Comparison of ENCODE assay signal across 24 cellular contexts in genomic region chr9:119418721-119419120, GRCh38. TPM values are rescaled to one million over a fixed set of nuclear protein-coding genes. Genes with fewer than 3 reads are reported as not detected.
"Had no signal": no experiment of that assay in that cellular context is flagged by ENCODE, and none has a peak within 500 bp of the region (broad histone marks: within the 10 kb centered on the region; RNA-seq: fewer than 3 reads in every experiment).

No MANE protein-coding gene starts in this region.

- ATAC-seq: left colon; left lung; mucosa of descending colon; naive thymus-derived CD4-positive, alpha-beta T cell; natural killer cell treated with Interleukin-12 subunit alpha and Interleukin-12 subunit beta and Interleukin-15 and Interleukin-18, amount 100 ng/mL, for 72 hours; right cardiac atrium; sciatic nerve; stimulated activated naive B cell treated with anti-CD40 and anti-IgM and Interleukin-4, amounts not matched to agents 10 μg/mL and 1 μg/mL and 100 μg/mL, for 72 hours; stimulated activated naive CD8-positive, alpha-beta T cell treated with anti-CD3 and anti-CD28 coated beads, Interleukin-15, Interleukin-2, amounts not matched to agents 100 U/mL and 50 U/mL, for 24 hours had no signal

- DNase-seq: islet precursor cell; left colon; left lung; midbrain; mucosa of descending colon; naive thymus-derived CD4-positive, alpha-beta T cell; ovary; retina; right cardiac atrium; stimulated activated CD4-positive, alpha-beta T cell treated with anti-CD3 and anti-CD28 coated beads, Interleukin-12 subunit alpha, Interleukin-12 subunit beta, amount 100 ng/mL, for 4 hours; stimulated activated CD4-positive, alpha-beta T cell treated with anti-CD3 and anti-CD28 coated beads, Interleukin-15, amount 100 ng/mL, for 24 hours; stimulated activated CD4-positive, alpha-beta T cell treated with anti-CD3 and anti-CD28 coated beads, Interleukin-2, amount 100 ng/mL, for 24 hours; stimulated activated CD4-positive, alpha-beta T cell treated with anti-CD3 and anti-CD28 coated beads, Interleukin-4, amount 100 ng/mL, for 1 hour; stimulated activated naive B cell treated with anti-CD40 and anti-IgM and Interleukin-4, amounts not matched to agents 10 μg/mL and 1 μg/mL and 100 μg/mL, for 72 hours; stimulated activated naive CD8-positive, alpha-beta T cell treated with anti-CD3 and anti-CD28 coated beads, Interleukin-15, Interleukin-2, amounts not matched to agents 100 U/mL and 50 U/mL, for 24 hours; stomach; testis; thyroid gland; transverse colon; upper lobe of left lung had no signal

RNA-seq across cellular contexts. Expression of gene BRINP1, which starts 49.5 kb away (rescaled TPM):
- total RNA-seq: mesenteric fat pad; naive thymus-derived CD4-positive, alpha-beta T cell; natural killer cell treated with Interleukin-12 subunit alpha and Interleukin-12 subunit beta and Interleukin-15 and Interleukin-18, amount 100 ng/mL, for 72 hours; pulmonary artery endothelial cell; sciatic nerve had no signal
